ENCODE assay signal across 1 cellular context in the genomic region with DNA sequence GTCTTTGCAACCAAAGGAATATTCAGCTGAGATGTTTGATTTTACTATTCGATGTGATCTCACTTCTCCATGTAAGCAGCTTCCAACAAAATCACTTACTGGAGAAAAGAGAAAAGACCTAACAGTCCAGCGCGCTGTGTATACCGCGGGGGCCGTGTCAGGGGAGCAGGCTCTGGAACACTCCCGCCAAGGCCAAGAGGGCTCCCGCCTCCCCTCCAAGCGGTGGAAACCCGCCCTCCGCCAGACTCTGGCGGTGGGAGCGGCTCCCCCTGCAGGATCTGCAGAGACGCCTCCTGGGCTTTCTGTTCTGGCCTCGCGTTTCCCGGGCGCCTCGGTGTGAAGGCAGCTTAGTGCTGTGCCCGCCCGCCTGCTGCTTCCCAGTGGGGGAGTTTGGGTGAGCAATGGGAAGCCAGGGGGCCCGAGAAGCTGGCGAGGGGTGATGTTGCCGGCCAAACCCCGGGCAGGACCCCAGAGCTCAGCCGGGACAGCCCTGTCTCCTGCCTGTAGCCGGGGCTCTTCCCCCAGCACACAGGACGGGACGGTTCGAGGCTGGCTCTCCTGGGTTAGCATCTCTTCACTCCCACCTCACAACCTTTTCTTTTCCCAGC.
TF ChIP-seq lines count a peak whose summit lies in the region.

No MANE protein-coding gene starts in this region.

TF ChIP-seq in HepG2, 621 proteins besides CTCF, POLR2A, EP300 and RAD21 (continued from another document and continues in another):
- TF ChIP-seq, protein P1, sequence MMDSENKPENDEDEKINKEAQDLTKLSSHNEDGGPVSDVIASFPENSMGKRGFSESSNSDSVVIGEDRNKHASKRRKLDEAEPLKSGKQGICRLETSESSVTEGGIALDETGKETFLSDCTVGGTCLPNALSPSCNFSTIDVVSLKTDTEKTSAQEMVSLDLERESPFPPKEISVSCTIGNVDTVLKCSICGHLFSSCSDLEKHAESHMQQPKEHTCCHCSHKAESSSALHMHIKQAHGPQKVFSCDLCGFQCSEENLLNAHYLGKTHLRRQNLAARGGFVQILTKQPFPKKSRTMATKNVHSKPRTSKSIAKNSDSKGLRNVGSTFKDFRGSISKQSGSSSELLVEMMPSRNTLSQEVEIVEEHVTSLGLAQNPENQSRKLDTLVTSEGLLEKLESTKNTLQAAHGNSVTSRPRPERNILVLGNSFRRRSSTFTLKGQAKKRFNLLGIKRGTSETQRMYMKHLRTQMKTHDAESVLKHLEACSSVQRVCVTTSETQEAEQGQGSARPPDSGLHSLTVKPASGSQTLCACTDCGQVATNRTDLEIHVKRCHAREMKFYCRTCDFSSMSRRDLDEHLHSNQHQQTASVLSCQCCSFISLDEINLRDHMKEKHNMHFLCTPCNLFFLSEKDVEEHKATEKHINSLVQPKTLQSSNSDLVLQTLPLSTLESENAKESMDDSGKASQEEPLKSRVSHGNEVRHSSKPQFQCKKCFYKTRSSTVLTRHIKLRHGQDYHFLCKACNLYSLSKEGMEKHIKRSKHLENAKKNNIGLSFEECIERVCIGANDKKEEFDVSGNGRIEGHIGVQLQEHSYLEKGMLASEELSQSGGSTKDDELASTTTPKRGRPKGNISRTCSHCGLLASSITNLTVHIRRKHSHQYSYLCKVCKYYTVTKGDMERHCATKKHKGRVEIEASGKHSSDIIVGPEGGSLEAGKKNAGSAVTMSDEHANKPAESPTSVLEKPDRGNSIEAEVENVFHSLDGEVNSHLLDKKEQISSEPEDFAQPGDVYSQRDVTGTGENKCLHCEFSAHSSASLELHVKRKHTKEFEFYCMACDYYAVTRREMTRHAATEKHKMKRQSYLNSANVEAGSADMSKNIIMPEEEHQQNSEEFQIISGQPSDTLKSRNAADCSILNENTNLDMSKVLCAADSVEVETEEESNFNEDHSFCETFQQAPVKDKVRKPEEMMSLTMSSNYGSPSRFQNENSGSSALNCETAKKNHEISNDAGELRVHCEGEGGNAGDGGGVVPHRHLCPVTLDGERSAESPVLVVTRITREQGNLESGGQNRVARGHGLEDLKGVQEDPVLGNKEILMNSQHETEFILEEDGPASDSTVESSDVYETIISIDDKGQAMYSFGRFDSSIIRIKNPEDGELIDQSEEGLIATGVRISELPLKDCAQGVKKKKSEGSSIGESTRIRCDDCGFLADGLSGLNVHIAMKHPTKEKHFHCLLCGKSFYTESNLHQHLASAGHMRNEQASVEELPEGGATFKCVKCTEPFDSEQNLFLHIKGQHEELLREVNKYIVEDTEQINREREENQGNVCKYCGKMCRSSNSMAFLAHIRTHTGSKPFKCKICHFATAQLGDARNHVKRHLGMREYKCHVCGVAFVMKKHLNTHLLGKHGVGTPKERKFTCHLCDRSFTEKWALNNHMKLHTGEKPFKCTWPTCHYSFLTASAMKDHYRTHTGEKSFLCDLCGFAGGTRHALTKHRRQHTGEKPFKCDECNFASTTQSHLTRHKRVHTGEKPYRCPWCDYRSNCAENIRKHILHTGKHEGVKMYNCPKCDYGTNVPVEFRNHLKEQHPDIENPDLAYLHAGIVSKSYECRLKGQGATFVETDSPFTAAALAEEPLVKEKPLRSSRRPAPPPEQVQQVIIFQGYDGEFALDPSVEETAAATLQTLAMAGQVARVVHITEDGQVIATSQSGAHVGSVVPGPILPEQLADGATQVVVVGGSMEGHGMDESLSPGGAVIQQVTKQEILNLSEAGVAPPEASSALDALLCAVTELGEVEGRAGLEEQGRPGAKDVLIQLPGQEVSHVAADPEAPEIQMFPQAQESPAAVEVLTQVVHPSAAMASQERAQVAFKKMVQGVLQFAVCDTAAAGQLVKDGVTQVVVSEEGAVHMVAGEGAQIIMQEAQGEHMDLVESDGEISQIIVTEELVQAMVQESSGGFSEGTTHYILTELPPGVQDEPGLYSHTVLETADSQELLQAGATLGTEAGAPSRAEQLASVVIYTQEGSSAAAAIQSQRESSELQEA (CRISPR knock-in tag; IDR thresholded peaks at IDR 0.05; ENCODE audit: not compliant biosample characterization): no peak
- TF ChIP-seq, protein P2, sequence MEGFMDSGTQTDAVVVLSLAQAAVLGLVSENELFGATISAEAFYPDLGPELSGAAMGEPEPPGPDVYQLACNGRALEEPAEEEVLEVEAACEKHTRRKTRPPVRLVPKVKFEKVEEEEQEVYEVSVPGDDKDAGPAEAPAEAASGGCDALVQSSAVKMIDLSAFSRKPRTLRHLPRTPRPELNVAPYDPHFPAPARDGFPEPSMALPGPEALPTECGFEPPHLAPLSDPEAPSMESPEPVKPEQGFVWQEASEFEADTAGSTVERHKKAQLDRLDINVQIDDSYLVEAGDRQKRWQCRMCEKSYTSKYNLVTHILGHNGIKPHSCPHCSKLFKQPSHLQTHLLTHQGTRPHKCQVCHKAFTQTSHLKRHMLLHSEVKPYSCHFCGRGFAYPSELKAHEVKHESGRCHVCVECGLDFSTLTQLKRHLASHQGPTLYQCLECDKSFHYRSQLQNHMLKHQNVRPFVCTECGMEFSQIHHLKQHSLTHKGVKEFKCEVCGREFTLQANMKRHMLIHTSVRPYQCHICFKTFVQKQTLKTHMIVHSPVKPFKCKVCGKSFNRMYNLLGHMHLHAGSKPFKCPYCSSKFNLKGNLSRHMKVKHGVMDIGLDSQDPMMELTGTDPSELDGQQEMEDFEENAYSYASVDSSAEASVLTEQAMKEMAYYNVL (CRISPR knock-in tag; IDR thresholded peaks at IDR 0.05; ENCODE audit: borderline replicate concordance): 0 out of 2 replicates have a peak, but pooled peaks have one; percentile 35
- TF ChIP-seq, protein P3, sequence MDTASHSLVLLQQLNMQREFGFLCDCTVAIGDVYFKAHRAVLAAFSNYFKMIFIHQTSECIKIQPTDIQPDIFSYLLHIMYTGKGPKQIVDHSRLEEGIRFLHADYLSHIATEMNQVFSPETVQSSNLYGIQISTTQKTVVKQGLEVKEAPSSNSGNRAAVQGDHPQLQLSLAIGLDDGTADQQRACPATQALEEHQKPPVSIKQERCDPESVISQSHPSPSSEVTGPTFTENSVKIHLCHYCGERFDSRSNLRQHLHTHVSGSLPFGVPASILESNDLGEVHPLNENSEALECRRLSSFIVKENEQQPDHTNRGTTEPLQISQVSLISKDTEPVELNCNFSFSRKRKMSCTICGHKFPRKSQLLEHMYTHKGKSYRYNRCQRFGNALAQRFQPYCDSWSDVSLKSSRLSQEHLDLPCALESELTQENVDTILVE (CRISPR knock-in tag; IDR thresholded peaks at IDR 0.05): no peak
- TF ChIP-seq KLF13 (CRISPR knock-in tag; IDR thresholded peaks at IDR 0.05) (no peak), ADNP (CRISPR knock-in tag; IDR thresholded peaks at IDR 0.05) (no peak), ELF4 (CRISPR knock-in tag; IDR thresholded peaks at IDR 0.05; ENCODE audit: borderline replicate concordance) (no peak), ARNTL (CRISPR knock-in tag; IDR thresholded peaks at IDR 0.05) (no peak), ZNF713 (CRISPR knock-in tag; IDR thresholded peaks at IDR 0.05) (no peak), TBX3 (IDR thresholded peaks at IDR 0.05; ENCODE audit: borderline replicate concordance) (no peak), ZNF556 (CRISPR knock-in tag; IDR thresholded peaks at IDR 0.05; ENCODE audit: borderline replicate concordance) (no peak), ZNF547 (CRISPR knock-in tag; IDR thresholded peaks at IDR 0.05) (no peak), ZNF7 (CRISPR knock-in tag; IDR thresholded peaks at IDR 0.05) (no peak), ZNF670 (CRISPR knock-in tag; IDR thresholded peaks at IDR 0.05; ENCODE audit: borderline replicate concordance) (no peak), PHF20 (CRISPR knock-in tag; IDR thresholded peaks at IDR 0.05) (no peak), ZNF605 (CRISPR knock-in tag; IDR thresholded peaks at IDR 0.05) (no peak; the same call in 1 of the 2 replicates)
- TF ChIP-seq, protein P4, sequence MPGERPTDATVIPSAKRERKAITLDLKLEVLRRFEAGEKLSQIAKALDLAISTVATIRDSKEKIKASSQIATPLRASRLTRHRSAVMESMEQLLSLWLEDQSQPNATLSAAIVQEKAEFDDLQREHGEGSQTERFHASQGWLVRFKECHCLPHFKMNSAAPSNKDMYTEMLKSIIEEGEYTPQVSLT (CRISPR knock-in tag; IDR thresholded peaks at IDR 0.05; ENCODE audit: borderline replicate concordance, low read depth): no peak
- TF ChIP-seq, protein P5, sequence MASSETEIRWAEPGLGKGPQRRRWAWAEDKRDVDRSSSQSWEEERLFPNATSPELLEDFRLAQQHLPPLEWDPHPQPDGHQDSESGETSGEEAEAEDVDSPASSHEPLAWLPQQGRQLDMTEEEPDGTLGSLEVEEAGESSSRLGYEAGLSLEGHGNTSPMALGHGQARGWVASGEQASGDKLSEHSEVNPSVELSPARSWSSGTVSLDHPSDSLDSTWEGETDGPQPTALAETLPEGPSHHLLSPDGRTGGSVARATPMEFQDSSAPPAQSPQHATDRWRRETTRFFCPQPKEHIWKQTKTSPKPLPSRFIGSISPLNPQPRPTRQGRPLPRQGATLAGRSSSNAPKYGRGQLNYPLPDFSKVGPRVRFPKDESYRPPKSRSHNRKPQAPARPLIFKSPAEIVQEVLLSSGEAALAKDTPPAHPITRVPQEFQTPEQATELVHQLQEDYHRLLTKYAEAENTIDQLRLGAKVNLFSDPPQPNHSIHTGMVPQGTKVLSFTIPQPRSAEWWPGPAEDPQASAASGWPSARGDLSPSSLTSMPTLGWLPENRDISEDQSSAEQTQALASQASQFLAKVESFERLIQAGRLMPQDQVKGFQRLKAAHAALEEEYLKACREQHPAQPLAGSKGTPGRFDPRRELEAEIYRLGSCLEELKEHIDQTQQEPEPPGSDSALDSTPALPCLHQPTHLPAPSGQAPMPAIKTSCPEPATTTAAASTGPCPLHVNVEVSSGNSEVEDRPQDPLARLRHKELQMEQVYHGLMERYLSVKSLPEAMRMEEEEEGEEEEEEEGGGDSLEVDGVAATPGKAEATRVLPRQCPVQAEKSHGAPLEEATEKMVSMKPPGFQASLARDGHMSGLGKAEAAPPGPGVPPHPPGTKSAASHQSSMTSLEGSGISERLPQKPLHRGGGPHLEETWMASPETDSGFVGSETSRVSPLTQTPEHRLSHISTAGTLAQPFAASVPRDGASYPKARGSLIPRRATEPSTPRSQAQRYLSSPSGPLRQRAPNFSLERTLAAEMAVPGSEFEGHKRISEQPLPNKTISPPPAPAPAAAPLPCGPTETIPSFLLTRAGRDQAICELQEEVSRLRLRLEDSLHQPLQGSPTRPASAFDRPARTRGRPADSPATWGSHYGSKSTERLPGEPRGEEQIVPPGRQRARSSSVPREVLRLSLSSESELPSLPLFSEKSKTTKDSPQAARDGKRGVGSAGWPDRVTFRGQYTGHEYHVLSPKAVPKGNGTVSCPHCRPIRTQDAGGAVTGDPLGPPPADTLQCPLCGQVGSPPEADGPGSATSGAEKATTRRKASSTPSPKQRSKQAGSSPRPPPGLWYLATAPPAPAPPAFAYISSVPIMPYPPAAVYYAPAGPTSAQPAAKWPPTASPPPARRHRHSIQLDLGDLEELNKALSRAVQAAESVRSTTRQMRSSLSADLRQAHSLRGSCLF (CRISPR knock-in tag; IDR thresholded peaks at IDR 0.05; ENCODE audit: borderline replicate concordance): no peak
- TF ChIP-seq, protein P6, sequence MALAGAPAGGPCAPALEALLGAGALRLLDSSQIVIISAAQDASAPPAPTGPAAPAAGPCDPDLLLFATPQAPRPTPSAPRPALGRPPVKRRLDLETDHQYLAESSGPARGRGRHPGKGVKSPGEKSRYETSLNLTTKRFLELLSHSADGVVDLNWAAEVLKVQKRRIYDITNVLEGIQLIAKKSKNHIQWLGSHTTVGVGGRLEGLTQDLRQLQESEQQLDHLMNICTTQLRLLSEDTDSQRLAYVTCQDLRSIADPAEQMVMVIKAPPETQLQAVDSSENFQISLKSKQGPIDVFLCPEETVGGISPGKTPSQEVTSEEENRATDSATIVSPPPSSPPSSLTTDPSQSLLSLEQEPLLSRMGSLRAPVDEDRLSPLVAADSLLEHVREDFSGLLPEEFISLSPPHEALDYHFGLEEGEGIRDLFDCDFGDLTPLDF (CRISPR knock-in tag; IDR thresholded peaks at IDR 0.05): peak; percentile 80
- TF ChIP-seq, protein P7, sequence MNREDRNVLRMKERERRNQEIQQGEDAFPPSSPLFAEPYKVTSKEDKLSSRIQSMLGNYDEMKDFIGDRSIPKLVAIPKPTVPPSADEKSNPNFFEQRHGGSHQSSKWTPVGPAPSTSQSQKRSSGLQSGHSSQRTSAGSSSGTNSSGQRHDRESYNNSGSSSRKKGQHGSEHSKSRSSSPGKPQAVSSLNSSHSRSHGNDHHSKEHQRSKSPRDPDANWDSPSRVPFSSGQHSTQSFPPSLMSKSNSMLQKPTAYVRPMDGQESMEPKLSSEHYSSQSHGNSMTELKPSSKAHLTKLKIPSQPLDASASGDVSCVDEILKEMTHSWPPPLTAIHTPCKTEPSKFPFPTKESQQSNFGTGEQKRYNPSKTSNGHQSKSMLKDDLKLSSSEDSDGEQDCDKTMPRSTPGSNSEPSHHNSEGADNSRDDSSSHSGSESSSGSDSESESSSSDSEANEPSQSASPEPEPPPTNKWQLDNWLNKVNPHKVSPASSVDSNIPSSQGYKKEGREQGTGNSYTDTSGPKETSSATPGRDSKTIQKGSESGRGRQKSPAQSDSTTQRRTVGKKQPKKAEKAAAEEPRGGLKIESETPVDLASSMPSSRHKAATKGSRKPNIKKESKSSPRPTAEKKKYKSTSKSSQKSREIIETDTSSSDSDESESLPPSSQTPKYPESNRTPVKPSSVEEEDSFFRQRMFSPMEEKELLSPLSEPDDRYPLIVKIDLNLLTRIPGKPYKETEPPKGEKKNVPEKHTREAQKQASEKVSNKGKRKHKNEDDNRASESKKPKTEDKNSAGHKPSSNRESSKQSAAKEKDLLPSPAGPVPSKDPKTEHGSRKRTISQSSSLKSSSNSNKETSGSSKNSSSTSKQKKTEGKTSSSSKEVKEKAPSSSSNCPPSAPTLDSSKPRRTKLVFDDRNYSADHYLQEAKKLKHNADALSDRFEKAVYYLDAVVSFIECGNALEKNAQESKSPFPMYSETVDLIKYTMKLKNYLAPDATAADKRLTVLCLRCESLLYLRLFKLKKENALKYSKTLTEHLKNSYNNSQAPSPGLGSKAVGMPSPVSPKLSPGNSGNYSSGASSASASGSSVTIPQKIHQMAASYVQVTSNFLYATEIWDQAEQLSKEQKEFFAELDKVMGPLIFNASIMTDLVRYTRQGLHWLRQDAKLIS (CRISPR knock-in tag; IDR thresholded peaks at IDR 0.05): no peak
- TF ChIP-seq, protein P8, sequence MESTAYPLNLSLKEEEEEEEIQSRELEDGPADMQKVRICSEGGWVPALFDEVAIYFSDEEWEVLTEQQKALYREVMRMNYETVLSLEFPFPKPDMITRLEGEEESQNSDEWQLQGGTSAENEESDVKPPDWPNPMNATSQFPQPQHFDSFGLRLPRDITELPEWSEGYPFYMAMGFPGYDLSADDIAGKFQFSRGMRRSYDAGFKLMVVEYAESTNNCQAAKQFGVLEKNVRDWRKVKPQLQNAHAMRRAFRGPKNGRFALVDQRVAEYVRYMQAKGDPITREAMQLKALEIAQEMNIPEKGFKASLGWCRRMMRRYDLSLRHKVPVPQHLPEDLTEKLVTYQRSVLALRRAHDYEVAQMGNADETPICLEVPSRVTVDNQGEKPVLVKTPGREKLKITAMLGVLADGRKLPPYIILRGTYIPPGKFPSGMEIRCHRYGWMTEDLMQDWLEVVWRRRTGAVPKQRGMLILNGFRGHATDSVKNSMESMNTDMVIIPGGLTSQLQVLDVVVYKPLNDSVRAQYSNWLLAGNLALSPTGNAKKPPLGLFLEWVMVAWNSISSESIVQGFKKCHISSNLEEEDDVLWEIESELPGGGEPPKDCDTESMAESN (CRISPR knock-in tag; conservative IDR thresholded peaks at IDR 0.05): peak; percentile 48; the same call in 1 of the 2 replicates
